16 cellular contexts compared by ENCODE assay signal in the genomic region with DNA sequence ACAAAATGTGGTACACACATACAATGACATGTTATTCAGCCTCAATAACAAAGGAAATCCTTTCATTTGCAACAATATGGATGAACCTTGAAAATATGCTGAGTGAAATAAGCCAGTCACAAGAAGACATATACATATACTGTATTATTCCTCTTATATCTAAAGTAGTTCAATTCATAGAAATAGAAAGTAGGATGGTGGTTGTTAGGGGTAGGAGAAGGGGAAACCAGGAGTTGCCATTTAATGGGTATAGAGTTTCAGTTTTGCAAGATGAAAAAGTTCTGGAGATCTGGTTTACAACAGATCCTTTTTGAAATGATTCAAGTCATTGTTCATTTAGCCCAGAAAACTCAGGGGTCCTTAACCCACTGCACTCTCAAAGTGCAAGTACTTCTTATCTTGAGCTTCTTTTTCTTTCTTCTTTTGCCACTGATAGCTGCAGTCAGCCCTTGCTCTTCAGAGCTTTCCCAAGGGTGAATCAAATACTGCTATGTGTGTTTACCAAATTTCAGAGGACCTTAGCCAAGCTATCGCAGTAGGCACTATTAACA.
DNase-seq lines count a peak whose midpoint lies in the region; ATAC-seq and TF ChIP-seq lines count a peak whose summit lies in the region.
"Had no signal": no experiment of that assay in that cellular context is flagged by ENCODE, and none has a peak within 500 bp of the region (broad histone marks: within the 10 kb centered on the region; RNA-seq: fewer than 3 reads in every experiment).

No MANE protein-coding gene starts in this region.

- TF ChIP-seq CTCF in natural killer cell (IDR thresholded peaks at IDR 0.05) (no peak), adrenal gland (IDR thresholded peaks at IDR 0.05) (no peak)

- H3K9me3 ChIP-seq in adrenal gland (replicated peaks in 1 of 3): no peaks in the 10 kb centered on the region
- H3K9me3 ChIP-seq: HAP-1 had no signal

- H3K36me3 Mint-ChIP-seq in activated CD4-positive, alpha-beta T cell treated with anti-CD3 and anti-CD28 coated beads, Interleukin-2, amount 10 ng/mL, durations not matched to agents 24 days and 14 days (ENCODE audit: low read depth): peaks cover 7% of the 10 kb centered on the region
- no peaks in the 10 kb centered on the region for H3K36me3 Mint-ChIP-seq in activated CD4-positive, alpha-beta T cell treated with anti-CD3 and anti-CD28 coated beads for 36 hours (ENCODE audit: low read depth)
- peaks cover 45% of the 10 kb centered on the region for H3K36me3 Mint-ChIP-seq in natural killer cell treated with Interleukin-12 subunit alpha and Interleukin-12 subunit beta and Interleukin-15 and Interleukin-18, amount 100 ng/mL, for 72 hours
- no peaks in the 10 kb centered on the region for H3K36me3 Mint-ChIP-seq in natural killer cell
- H3K36me3 Mint-ChIP-seq in stimulated activated effector memory CD8-positive, alpha-beta T cell treated with anti-CD3 and anti-CD28 coated beads, Interleukin-12 subunit alpha, Interleukin-12 subunit beta, amount 100 ng/mL, for 72 hours: no peaks in the 10 kb centered on the region
- H3K36me3 Mint-ChIP-seq: CD14-positive monocyte; CD8-positive, alpha-beta T cell had no signal

- ATAC-seq in activated CD4-positive, alpha-beta T cell treated with anti-CD3 and anti-CD28 coated beads for 36 hours: no peak
- ATAC-seq in natural killer cell treated with Interleukin-12 subunit alpha and Interleukin-12 subunit beta and Interleukin-15 and Interleukin-18, amount 100 ng/mL, for 72 hours: peak; percentile 63 to 78
- ATAC-seq in natural killer cell: no peak
- peak; percentile 55 for ATAC-seq in stimulated activated effector memory CD8-positive, alpha-beta T cell treated with anti-CD3 and anti-CD28 coated beads, Interleukin-12 subunit alpha, Interleukin-12 subunit beta, amount 100 ng/mL, for 72 hours
- ATAC-seq: CD8-positive, alpha-beta T cell had no signal

- H3K27me3 Mint-ChIP-seq in activated CD4-positive, alpha-beta T cell treated with anti-CD3 and anti-CD28 coated beads, Interleukin-2, amount 10 ng/mL, durations not matched to agents 24 days and 14 days: no peaks in the 10 kb centered on the region
- H3K27me3 Mint-ChIP-seq in activated CD4-positive, alpha-beta T cell treated with anti-CD3 and anti-CD28 coated beads for 36 hours: no peaks in the 10 kb centered on the region
- no peaks in the 10 kb centered on the region for H3K27me3 Mint-ChIP-seq in natural killer cell treated with Interleukin-12 subunit alpha and Interleukin-12 subunit beta and Interleukin-15 and Interleukin-18, amount 100 ng/mL, for 72 hours
- H3K27me3 Mint-ChIP-seq in natural killer cell (ENCODE audit: low read depth in 2 of 2): peaks cover 8 to 26% of the 10 kb centered on the region in 2 donors

- no peak overlapping the region for H3K27ac ChIP-seq in adrenal gland
- H3K27ac ChIP-seq: 22Rv1 had no signal

- CTCF ChIA-PET in activated CD4-positive, alpha-beta T cell treated with anti-CD3 and anti-CD28 coated beads for 36 hours (lab: Charles Lee): interaction anchor here (1.6 kb wide), 1 partner anchor 14 kb away, joined by 3 read pairs; no protein-coding TSS in a partner anchor

- H3K36me3 ChIP-seq in adrenal gland (replicated peaks in 1 of 2): no peaks in the 10 kb centered on the region
- H3K36me3 ChIP-seq: HAP-1 had no signal

- no peak for DNase-seq in activated CD4-positive, alpha-beta T cell treated with anti-CD3 and anti-CD28 coated beads, Interleukin-2, amount 10 ng/mL, durations not matched to agents 24 days and 14 days
- DNase-seq in activated CD4-positive, alpha-beta T cell treated with anti-CD3 and anti-CD28 coated beads for 36 hours: no peak
- DNase-seq in natural killer cell treated with Interleukin-12 subunit alpha and Interleukin-12 subunit beta and Interleukin-15 and Interleukin-18, amount 100 ng/mL, for 72 hours (ENCODE audit: low spot score): no peak
- DNase-seq in natural killer cell (no peak), adrenal gland (no peak), KG1 (lab: John Stamatoyannopoulos, UW) (no peak), NCI-H2227 treated with DMSO at 0.1 percent for 48 hours (lab: John Stamatoyannopoulos, UW) (no peak)
- no peak for DNase-seq in stimulated activated effector memory CD8-positive, alpha-beta T cell treated with anti-CD3 and anti-CD28 coated beads, Interleukin-12 subunit alpha, Interleukin-12 subunit beta, amount 100 ng/mL, for 72 hours (ENCODE audit: low spot score in 2 of 2)
- DNase-seq: CD8-positive, alpha-beta T cell; COR-L47; DMS153; DND-41; GDM1 had no signal

- H3K4me1 Mint-ChIP-seq in activated CD4-positive, alpha-beta T cell treated with anti-CD3 and anti-CD28 coated beads, Interleukin-2, amount 10 ng/mL, durations not matched to agents 24 days and 14 days: peaks cover 29% of the 10 kb centered on the region
- H3K4me1 Mint-ChIP-seq in activated CD4-positive, alpha-beta T cell treated with anti-CD3 and anti-CD28 coated beads for 36 hours: peaks cover 24% of the 10 kb centered on the region
- H3K4me1 Mint-ChIP-seq in natural killer cell treated with Interleukin-12 subunit alpha and Interleukin-12 subunit beta and Interleukin-15 and Interleukin-18, amount 100 ng/mL, for 72 hours (ENCODE audit: low read depth in 2 of 2): peaks cover 47 to 52% of the 10 kb centered on the region in 2 donors
- H3K4me1 Mint-ChIP-seq in natural killer cell: peaks cover 0 to 9% of the 10 kb centered on the region in 2 donors
- H3K4me1 Mint-ChIP-seq in stimulated activated effector memory CD8-positive, alpha-beta T cell treated with anti-CD3 and anti-CD28 coated beads, Interleukin-12 subunit alpha, Interleukin-12 subunit beta, amount 100 ng/mL, for 72 hours: peaks cover 31% of the 10 kb centered on the region

- H3K27me3 ChIP-seq in adrenal gland: no peaks in the 10 kb centered on the region

- POLR2A ChIA-PET in activated CD4-positive, alpha-beta T cell treated with anti-CD3 and anti-CD28 coated beads for 36 hours (lab: Charles Lee): no interaction called here

- no peak overlapping the region for H3K4me3 Mint-ChIP-seq in activated CD4-positive, alpha-beta T cell treated with anti-CD3 and anti-CD28 coated beads, Interleukin-2, amount 10 ng/mL, durations not matched to agents 24 days and 14 days
- H3K4me3 Mint-ChIP-seq in activated CD4-positive, alpha-beta T cell treated with anti-CD3 and anti-CD28 coated beads for 36 hours: no peak overlapping the region
- H3K4me3 Mint-ChIP-seq in natural killer cell treated with Interleukin-12 subunit alpha and Interleukin-12 subunit beta and Interleukin-15 and Interleukin-18, amount 100 ng/mL, for 72 hours: peak overlapping the region; percentile 67
- no peak overlapping the region for H3K4me3 Mint-ChIP-seq in natural killer cell
- no peak overlapping the region for H3K4me3 Mint-ChIP-seq in stimulated activated effector memory CD8-positive, alpha-beta T cell treated with anti-CD3 and anti-CD28 coated beads, Interleukin-12 subunit alpha, Interleukin-12 subunit beta, amount 100 ng/mL, for 72 hours
- H3K4me3 Mint-ChIP-seq: CD14-positive monocyte; CD8-positive, alpha-beta T cell had no signal

- H3K9me3 Mint-ChIP-seq in activated CD4-positive, alpha-beta T cell treated with anti-CD3 and anti-CD28 coated beads, Interleukin-2, amount 10 ng/mL, durations not matched to agents 24 days and 14 days: peaks cover 17% of the 10 kb centered on the region
- H3K9me3 Mint-ChIP-seq in activated CD4-positive, alpha-beta T cell treated with anti-CD3 and anti-CD28 coated beads for 36 hours (ENCODE audit: low read depth): no peaks in the 10 kb centered on the region
- no peaks in the 10 kb centered on the region for H3K9me3 Mint-ChIP-seq in natural killer cell treated with Interleukin-12 subunit alpha and Interleukin-12 subunit beta and Interleukin-15 and Interleukin-18, amount 100 ng/mL, for 72 hours
- H3K9me3 Mint-ChIP-seq in natural killer cell: no peaks in the 10 kb centered on the region
- peaks cover 2% of the 10 kb centered on the region for H3K9me3 Mint-ChIP-seq in stimulated activated effector memory CD8-positive, alpha-beta T cell treated with anti-CD3 and anti-CD28 coated beads, Interleukin-12 subunit alpha, Interleukin-12 subunit beta, amount 100 ng/mL, for 72 hours
- H3K9me3 Mint-ChIP-seq: CD8-positive, alpha-beta T cell had no signal

- 59 to 81% (median 70%) methylated on average over 1 of the region's 1 CpG for WGBS in adrenal gland, 4 donors

- TF ChIP-seq POLR2A in adrenal gland (IDR thresholded peaks at IDR 0.05): no peak

- intact Hi-C loops in activated CD4-positive, alpha-beta T cell treated with anti-CD3 and anti-CD28 coated beads, Interleukin-2, amount 10 ng/mL, durations not matched to agents 24 days and 14 days (cut with micrococcal nuclease): no loop called here
- intact Hi-C loops in activated CD4-positive, alpha-beta T cell treated with anti-CD3 and anti-CD28 coated beads for 36 hours (cut with DNase I, micrococcal nuclease): no loop called here
- intact Hi-C loops in natural killer cell (cut with micrococcal nuclease) (no loop called here), adrenal gland (cut with DNase I) (no loop called here)

- H3K4me1 ChIP-seq in adrenal gland (replicated peaks in 1 of 2): no peaks in the 10 kb centered on the region
- H3K4me1 ChIP-seq: HAP-1 had no signal

- no peak overlapping the region for H3K4me3 ChIP-seq in adrenal gland
- H3K4me3 ChIP-seq: HAP-1 had no signal

- peak overlapping the region; percentile 41 for H3K27ac Mint-ChIP-seq in activated CD4-positive, alpha-beta T cell treated with anti-CD3 and anti-CD28 coated beads, Interleukin-2, amount 10 ng/mL, durations not matched to agents 24 days and 14 days
- no peak overlapping the region for H3K27ac Mint-ChIP-seq in activated CD4-positive, alpha-beta T cell treated with anti-CD3 and anti-CD28 coated beads for 36 hours
- H3K27ac Mint-ChIP-seq in natural killer cell treated with Interleukin-12 subunit alpha and Interleukin-12 subunit beta and Interleukin-15 and Interleukin-18, amount 100 ng/mL, for 72 hours: peak overlapping the region; percentile 62 to 97
- no peak overlapping the region for H3K27ac Mint-ChIP-seq in natural killer cell
- peak overlapping the region; percentile 71 for H3K27ac Mint-ChIP-seq in stimulated activated effector memory CD8-positive, alpha-beta T cell treated with anti-CD3 and anti-CD28 coated beads, Interleukin-12 subunit alpha, Interleukin-12 subunit beta, amount 100 ng/mL, for 72 hours
- H3K27ac Mint-ChIP-seq: CD14-positive monocyte; CD8-positive, alpha-beta T cell had no signal

Comparison
In these comparisons a context has a peak if more than half of its experiments do, and no peak if none do; other contexts are left out.
1. H3K27ac Mint-ChIP-seq: peak in activated CD4-positive, alpha-beta T cell treated with anti-CD3 and anti-CD28 coated beads, Interleukin-2, amount 10 ng/mL, durations not matched to agents 24 days and 14 days (single experiment), natural killer cell treated with Interleukin-12 subunit alpha and Interleukin-12 subunit beta and Interleukin-15 and Interleukin-18, amount 100 ng/mL, for 72 hours (2 of 2) and stimulated activated effector memory CD8-positive, alpha-beta T cell treated with anti-CD3 and anti-CD28 coated beads, Interleukin-12 subunit alpha, Interleukin-12 subunit beta, amount 100 ng/mL, for 72 hours (single experiment); none in activated CD4-positive, alpha-beta T cell treated with anti-CD3 and anti-CD28 coated beads for 36 hours (single experiment) and natural killer cell (0 of 2).
2. ATAC-seq: peak in natural killer cell treated with Interleukin-12 subunit alpha and Interleukin-12 subunit beta and Interleukin-15 and Interleukin-18, amount 100 ng/mL, for 72 hours (2 of 2) and stimulated activated effector memory CD8-positive, alpha-beta T cell treated with anti-CD3 and anti-CD28 coated beads, Interleukin-12 subunit alpha, Interleukin-12 subunit beta, amount 100 ng/mL, for 72 hours (single experiment); none in activated CD4-positive, alpha-beta T cell treated with anti-CD3 and anti-CD28 coated beads for 36 hours (single experiment) and natural killer cell (0 of 3).